In genomic region chrX:154477891-154478477, GRCh38 we compare ENCODE assay signal across 8 cellular contexts. TPM values are rescaled to one million over a fixed set of nuclear protein-coding genes. Genes with fewer than 3 reads are reported as not detected.
DNase-seq lines count a peak whose midpoint lies in the region; ATAC-seq and TF ChIP-seq lines count a peak whose summit lies in the region.

No MANE protein-coding gene starts in this region.

- DNase-seq in RWPE2 (ENCODE audit: low spot score): no peak
- no peak for DNase-seq in esophagus squamous epithelium (lab: John Stamatoyannopoulos, UW)
- DNase-seq in psoas muscle: peak in 1 of 2 donors; percentile 51
- DNase-seq in epidermal melanocyte (ENCODE audit: insufficient read length, low spot score): no peak
- no peak for DNase-seq in UCSD-AML1 (lab: John Stamatoyannopoulos, UW; ENCODE audit: unreplicated experiment)
- DNase-seq in NCI-H146 treated with DMSO at 0.1 percent for 48 hours (lab: John Stamatoyannopoulos, UW; ENCODE audit: unreplicated experiment): no peak

- H3K36me3 ChIP-seq in RWPE2 (ENCODE audit: low read depth): no peaks in the 10 kb centered on the region
- no peaks in the 10 kb centered on the region for H3K36me3 ChIP-seq in esophagus squamous epithelium
- H3K36me3 ChIP-seq in psoas muscle (ENCODE audit: insufficient read depth in 1 of 2, low read depth in 1 of 2): no peaks in the 10 kb centered on the region

- H3K27me3 ChIP-seq in RWPE2 (ENCODE audit: insufficient read depth, poor library complexity, severe bottlenecking): no peaks in the 10 kb centered on the region
- no peaks in the 10 kb centered on the region for H3K27me3 ChIP-seq in esophagus squamous epithelium
- H3K27me3 ChIP-seq in psoas muscle (ENCODE audit: insufficient read depth in 3 of 3, low read length in 2 of 3): no peaks in the 10 kb centered on the region

- TF ChIP-seq CTCF in RWPE2 (IDR thresholded peaks at IDR 0.05; ENCODE audit: poor library complexity, severe bottlenecking) (no peak), esophagus squamous epithelium (IDR thresholded peaks at IDR 0.05) (no peak), psoas muscle (IDR thresholded peaks at IDR 0.05) (no peak)

- H3K4me3 ChIP-seq in GM08714 (ENCODE audit: low read length) (peak overlapping the region; percentile 55), RWPE2 (ENCODE audit: severe bottlenecking) (peak overlapping the region; percentile 41), esophagus squamous epithelium (peak overlapping the region; percentile 45 to 70 (median 53)), psoas muscle (peak overlapping the region; percentile 64)

- 64% methylated on average over 21 of the region's 24 CpGs; no CpG with 5 or more reads in 1 of the 2 donors for WGBS in esophagus squamous epithelium, 2 donors
- 57 to 91% (median 63%) methylated on average over 11 to 24 of the region's 24 CpGs for WGBS in psoas muscle, 3 donors

- H3K4me1 ChIP-seq in RWPE2 (ENCODE audit: insufficient read depth, poor library complexity, severe bottlenecking) (no peaks in the 10 kb centered on the region), esophagus squamous epithelium (peaks cover 0 to 18% (median 0%) of the 10 kb centered on the region in 3 donors), psoas muscle (no peaks in the 10 kb centered on the region)

- H3K9me3 ChIP-seq in RWPE2 (ENCODE audit: severe bottlenecking) (no peaks in the 10 kb centered on the region), esophagus squamous epithelium (no peaks in the 10 kb centered on the region), psoas muscle (no peaks in the 10 kb centered on the region)

- H3K27ac ChIP-seq in RWPE2 (ENCODE audit: poor library complexity, severe bottlenecking): peak overlapping the region; percentile 42
- H3K27ac ChIP-seq in esophagus squamous epithelium: peak overlapping the region; percentile 75 to 87 (median 82)
- peak overlapping the region; percentile 90 for H3K27ac ChIP-seq in psoas muscle

- no peak for TF ChIP-seq POLR2A in esophagus squamous epithelium (IDR thresholded peaks at IDR 0.05)

- intact Hi-C loops in esophagus squamous epithelium (cut with DNase I): no loop called here
- intact Hi-C loops in psoas muscle (cut with DNase I): no loop called here

- peak; percentile 5; the same call in 1 of the 3 replicates for ATAC-seq in RWPE2 (ENCODE audit: low read depth)
- no peak for ATAC-seq in psoas muscle
- ATAC-seq in GM19397 (IDR thresholded peaks at IDR 0.05; ENCODE audit: unreplicated experiment): no peak

RNA-seq across cellular contexts. Expression of gene LAGE3, which starts 1.1 kb away (rescaled TPM):
- total RNA-seq in esophagus squamous epithelium (10 to 100 TPM; 18.2 to 44.3 (median 21.9) TPM), psoas muscle (10 to 100 TPM; 10.7 to 24.1 (median 22.7) TPM)
- 10 to 100 TPM; 24.3 to 64.8 (median 27.4) TPM for polyA plus RNA-seq in psoas muscle

RNA-seq across cellular contexts. Expression of gene UBL4A, which starts 8.4 kb away (rescaled TPM):
- total RNA-seq in esophagus squamous epithelium (10 to 100 TPM; 32.9 to 41.1 (median 38.2) TPM), psoas muscle (10 to 100 TPM; 38.3 to 69.9 (median 46.3) TPM)
- polyA plus RNA-seq in psoas muscle: 100 to 1,000 TPM in 2 of 3 donors, 10 to 100 TPM in 1; 64.4 to 118 (median 106) TPM

RNA-seq across cellular contexts. Expression of gene SLC10A3, which starts 12.4 kb away (rescaled TPM):
- total RNA-seq in esophagus squamous epithelium (10 to 100 TPM; 26.1 to 38.5 (median 29.5) TPM), psoas muscle (10 to 100 TPM in 3 of 4 donors, 1 to 10 TPM in 1; 7.2 to 15.7 (median 13.8) TPM)
- 10 to 100 TPM; 16.3 to 39.8 (median 32.2) TPM for polyA plus RNA-seq in psoas muscle

RNA-seq across cellular contexts. Expression of gene PLXNA3, which starts 19.9 kb away (rescaled TPM):
- total RNA-seq in esophagus squamous epithelium (1 to 10 TPM; 4.4 to 5.9 (median 5.4) TPM), psoas muscle (1 to 10 TPM; 3.3 to 6.5 (median 6.0) TPM)
- polyA plus RNA-seq in psoas muscle: 1 to 10 TPM; 1.7 to 2.6 (median 2.5) TPM

RNA-seq across cellular contexts. Expression of gene FAM50A, which starts 34.0 kb away (rescaled TPM):
- total RNA-seq in esophagus squamous epithelium (10 to 100 TPM; 15.9 to 27.3 (median 19.6) TPM), psoas muscle (10 to 100 TPM; 48.6 to 75.7 (median 55.6) TPM)
- polyA plus RNA-seq in psoas muscle: 100 to 1,000 TPM in 1 of 3 donors, 10 to 100 TPM in 2; 55.0 to 117 (median 86.5) TPM
